In the genomic region with DNA sequence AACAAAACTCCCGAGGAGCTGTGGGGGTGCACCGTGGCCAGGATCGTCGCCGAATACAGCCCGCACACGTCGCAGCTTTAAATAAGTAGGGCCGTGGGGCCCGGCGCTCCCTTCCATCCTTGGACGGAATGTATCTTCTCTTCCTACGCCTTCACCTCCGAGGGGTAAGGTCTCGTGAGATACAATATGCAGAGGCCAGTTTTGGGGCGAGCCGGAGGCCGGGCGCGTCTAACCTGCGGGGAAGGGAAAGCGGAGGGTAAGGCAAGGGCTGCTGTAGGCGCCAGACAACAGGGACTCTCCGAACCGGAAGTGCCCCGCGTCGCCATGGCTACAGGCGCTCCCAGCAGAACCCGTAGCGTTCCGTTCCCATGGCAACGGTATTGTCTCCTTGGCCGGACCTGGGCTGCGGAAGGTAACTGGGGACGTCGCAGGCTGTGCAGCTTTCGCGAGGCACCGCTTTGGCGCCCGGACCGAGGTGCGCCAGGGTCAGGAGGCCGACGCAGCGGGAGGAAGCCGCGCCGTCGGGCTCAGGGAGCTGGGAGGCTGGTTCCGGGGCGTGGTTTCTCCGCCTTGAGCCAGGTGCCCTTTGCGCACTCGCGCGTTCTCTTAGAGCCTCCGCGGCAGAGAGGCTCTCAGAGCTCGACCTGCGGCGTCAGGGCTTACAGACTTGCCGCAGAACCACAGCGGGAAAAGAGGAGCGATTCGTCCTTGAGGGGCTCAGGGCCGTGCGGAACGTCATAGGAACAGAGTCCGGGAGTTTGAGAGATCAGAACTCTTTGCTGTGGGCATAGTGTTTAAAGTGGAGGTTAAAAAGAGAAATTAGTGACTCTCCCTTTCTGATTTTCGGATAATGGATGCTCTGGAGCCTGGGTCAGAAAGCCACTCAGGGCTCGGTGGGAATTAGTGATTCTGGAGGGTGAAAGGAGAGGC, we compare ENCODE assay signal across 8 cellular contexts. TPM values are rescaled to one million over a fixed set of nuclear protein-coding genes. Genes with fewer than 3 reads are reported as not detected.
A peak's percentile ranks its signal among the peaks of the same experiment; 100 is the strongest.
DNase-seq lines count a peak whose midpoint lies in the region; ATAC-seq and TF ChIP-seq lines count a peak whose summit lies in the region.

A gene with protein sequence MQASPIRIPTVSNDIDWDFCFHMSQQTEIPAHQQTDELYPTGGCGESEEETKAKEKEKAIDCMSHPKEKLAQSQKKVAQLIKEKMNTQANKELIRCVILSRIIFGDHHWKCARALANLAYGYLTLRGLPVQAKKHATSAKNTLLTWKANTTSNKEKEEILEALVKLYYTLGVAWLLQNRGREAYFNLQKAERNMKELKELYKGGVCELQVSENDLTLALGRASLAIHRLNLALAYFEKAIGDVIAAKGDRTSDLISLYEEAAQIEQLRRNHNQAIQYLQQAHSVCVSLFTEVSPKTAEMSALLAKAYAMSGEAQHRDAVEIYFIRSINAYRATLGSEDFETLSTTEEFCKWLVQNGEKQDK (plus strand): TSS at position 380 of the 930 bp plus-strand sequence. CDS start 1,508 bp downstream, outside the sequence.

- DNase-seq in DMS53 treated with DMSO at 0.1 percent for 48 hours (lab: John Stamatoyannopoulos, UW; ENCODE audit: unreplicated experiment) (peak; percentile 93), KBM-7 (peak; percentile 83), RWPE1 (ENCODE audit: low spot score) (peak; percentile 94), globus pallidus (ENCODE audit: low spot score) (peak; percentile 83), non-pigmented ciliary epithelial cell (ENCODE audit: low read depth) (peak; percentile 35), substantia nigra (lab: John Stamatoyannopoulos, UW) (peak; percentile 26 to 90 (median 74))
- DNase-seq in activated naive CD4-positive, alpha-beta T cell treated with anti-CD3 and anti-CD28 coated beads for 36 hours: peak; percentile 94

- intact Hi-C loops in activated naive CD4-positive, alpha-beta T cell treated with anti-CD3 and anti-CD28 coated beads for 36 hours (cut with micrococcal nuclease): loop anchor here (1.0 to 10.0 kb wide), 12 partner anchors 59 to 1768 kb away; a partner anchor contains a TSS

- TF ChIP-seq CTCF in RWPE1 (conservative IDR thresholded peaks at IDR 0.05; ENCODE audit: low read depth): no peak

- no peaks in the 10 kb centered on the region for H3K27me3 Mint-ChIP-seq in activated naive CD4-positive, alpha-beta T cell treated with anti-CD3 and anti-CD28 coated beads for 36 hours (ENCODE audit: low read depth)

- POLR2A ChIA-PET in RWPE1 (lab: Yijun Ruan, JAX; ENCODE audit: low non-redundant PET): interaction anchor here (0.5 to 1.2 kb wide), 4 partner anchors 11 to 169 kb away, joined by 3 to 6 read pairs (median 3); a partner anchor contains a TSS

- no peaks in the 10 kb centered on the region for H3K36me3 Mint-ChIP-seq in activated naive CD4-positive, alpha-beta T cell treated with anti-CD3 and anti-CD28 coated beads for 36 hours (ENCODE audit: low read depth)

- peak within 1 kb of the TSS; percentile 88 for H3K4me3 Mint-ChIP-seq in activated naive CD4-positive, alpha-beta T cell treated with anti-CD3 and anti-CD28 coated beads for 36 hours

- H3K27ac Mint-ChIP-seq in activated naive CD4-positive, alpha-beta T cell treated with anti-CD3 and anti-CD28 coated beads for 36 hours: peak within 1 kb of the TSS; percentile 75

- ATAC-seq in GM21737 (IDR thresholded peaks at IDR 0.05; ENCODE audit: unreplicated experiment): peak; percentile 95

- CTCF ChIA-PET in RWPE1 (lab: Yijun Ruan, JAX): no interaction called here
- CTCF ChIA-PET in activated naive CD4-positive, alpha-beta T cell treated with anti-CD3 and anti-CD28 coated beads for 36 hours (lab: Charles Lee): interaction anchor here (0.9 to 1.4 kb wide), 3 partner anchors 68 to 365 kb away, joined by 3 read pairs; no protein-coding TSS in a partner anchor

- peak within 1 kb of the TSS; percentile 75 for H3K27ac ChIP-seq in RWPE1
- peak within 1 kb of the TSS; percentile 68 for H3K27ac ChIP-seq in substantia nigra (ENCODE audit: low read depth, low read length, poor library complexity, severe bottlenecking)

- H3K9me3 Mint-ChIP-seq in activated naive CD4-positive, alpha-beta T cell treated with anti-CD3 and anti-CD28 coated beads for 36 hours: no peaks in the 10 kb centered on the region

- in situ Hi-C loops in KBM-7 (cut with MboI; ENCODE audit: low pct_unique_long_range_greater_than_20kb, low sequenced_read_pairs): no loop called here

- H3K4me1 Mint-ChIP-seq in activated naive CD4-positive, alpha-beta T cell treated with anti-CD3 and anti-CD28 coated beads for 36 hours (ENCODE audit: low read depth): peaks cover 11% of the 10 kb centered on the region

RNA-seq across cellular contexts. Expression of the gene that starts here (rescaled TPM):
- under 1 TPM; 0.42 to 0.43 TPM for total RNA-seq in activated naive CD4-positive, alpha-beta T cell treated with anti-CD3 and anti-CD28 coated beads for 36 hours

Comparison
In these comparisons a context has a peak if more than half of its experiments do, and no peak if none do; other contexts are left out.
1. Peak in every context shown above with its lines: DNase-seq, ATAC-seq and H3K27ac ChIP-seq.
2. Peak in DNase-seq in activated naive CD4-positive, alpha-beta T cell treated with anti-CD3 and anti-CD28 coated beads for 36 hours; RNA of the gene not detected or under 1 TPM.
3. DNase-seq: peak in every context shown above with its lines; median percentile 94 in RWPE1; 94 in activated naive CD4-positive, alpha-beta T cell treated with anti-CD3 and anti-CD28 coated beads for 36 hours; 93 in DMS53 treated with DMSO at 0.1 percent for 48 hours; 83 in KBM-7; 83 in globus pallidus; 74 in substantia nigra; 35 in non-pigmented ciliary epithelial cell.